8 cellular contexts compared by ENCODE assay signal in genomic region chr18:49459404-49460171, GRCh38. TPM values are rescaled to one million over a fixed set of nuclear protein-coding genes. Genes with fewer than 3 reads are reported as not detected.
A peak's percentile ranks its signal among the peaks of the same experiment; 100 is the strongest.
DNase-seq lines count a peak whose midpoint lies in the region; ATAC-seq, FAIRE-seq and TF ChIP-seq lines count a peak whose summit lies in the region.

No MANE protein-coding gene starts in this region.

- H3K9me1 ChIP-seq in IMR-90 (ENCODE audit: insufficient read depth, low read length), result peaks cover 5% of the 10 kb centered on the region; the same call in 1 of the 2 replicates

- in situ Hi-C loops in IMR-90 (cut with MboI; ENCODE audit: low sequenced_read_pairs), result no loop called here

- H2BK20ac ChIP-seq in IMR-90 (ENCODE audit: low read depth, low read length), result no peak overlapping the region

- H3K18ac ChIP-seq in IMR-90 (ENCODE audit: low read depth, low read length), result no peak overlapping the region

- H3K9me3 ChIP-seq in A549 (no peaks in the 10 kb centered on the region), IMR-90 (ENCODE audit: control insufficient read depth, insufficient read depth, low read length) (no peaks in the 10 kb centered on the region), psoas muscle (no peaks in the 10 kb centered on the region)

- peak overlapping the region; percentile 90 to 93 for H3K4me3 Mint-ChIP-seq in activated T-cell treated with anti-CD3 and anti-CD28 coated beads, Interleukin-2, amount 50 U/mL, for 72 hours

- no peak overlapping the region for H3K56ac ChIP-seq in IMR-90 (ENCODE audit: extremely low read depth, insufficient read depth, low read length)

- H3K27me3 Mint-ChIP-seq in activated T-cell treated with anti-CD3 and anti-CD28 coated beads, Interleukin-2, amount 50 U/mL, for 72 hours (ENCODE audit: low read depth), result peaks cover 4% of the 10 kb centered on the region

- H3K14ac ChIP-seq in IMR-90 (replicated peaks; ENCODE audit: low read depth, low read length), result peak overlapping the region; percentile 83

- no peak overlapping the region for H4K5ac ChIP-seq in IMR-90 (ENCODE audit: low read depth, low read length)

- H3K36me3 ChIP-seq in IMR-90 (ENCODE audit: control insufficient read depth, insufficient read depth, low read length), result no peaks in the 10 kb centered on the region
- H3K36me3 ChIP-seq in psoas muscle (ENCODE audit: insufficient read depth in 1 of 2, low read depth in 1 of 2), result no peaks in the 10 kb centered on the region

- peaks cover 48% of the 10 kb centered on the region for H3K4me1 Mint-ChIP-seq in activated T-cell treated with anti-CD3 and anti-CD28 coated beads, Interleukin-2, amount 50 U/mL, for 72 hours (ENCODE audit: low read depth)

- H3K4me3 ChIP-seq in A549 (peak overlapping the region; percentile 97), IMR-90 (ENCODE audit: insufficient read depth, low read depth, low read length) (peak overlapping the region; percentile 86), psoas muscle (peak overlapping the region; percentile 98)

- H3K79me1 ChIP-seq in IMR-90 (ENCODE audit: low read depth in 1 of 2, low read length in 2 of 2), result peaks cover 29 to 50% of the 10 kb centered on the region in 2 experiments; a peak in 3 of 4 replicates

- TF ChIP-seq CTCF in A549 (IDR thresholded peaks at IDR 0.05) (no peak), IMR-90 (conservative IDR thresholded peaks at IDR 0.05; ENCODE audit: low read depth, low read length) (no peak), psoas muscle (IDR thresholded peaks at IDR 0.05) (no peak)

- H2AFZ ChIP-seq in IMR-90 (replicated peaks; ENCODE audit: low read length, poor library complexity), result peak overlapping the region; percentile 99

- ATAC-seq in A549, result peak; percentile 61 to 69; a peak in 5 of 6 replicates
- peak; percentile 8 for ATAC-seq in GM18520 (IDR thresholded peaks at IDR 0.05; ENCODE audit: unreplicated experiment)
- peak; percentile 56 for ATAC-seq in IMR-90 (ENCODE audit: low read depth)
- peak; percentile 45 to 53 for ATAC-seq in activated T-cell treated with anti-CD3 and anti-CD28 coated beads, Interleukin-2, amount 50 U/mL, for 72 hours (replicated peaks in 1 of 2)
- no peak for ATAC-seq in psoas muscle

- H3K23ac ChIP-seq in IMR-90 (ENCODE audit: low read depth, low read length), result peak overlapping the region; percentile 68; the same call in 1 of the 2 replicates

- H2AK9ac ChIP-seq in IMR-90 (replicated peaks; ENCODE audit: low read depth, low read length, poor library complexity), result peak overlapping the region; percentile 92

- no peak overlapping the region for H2BK15ac ChIP-seq in IMR-90 (ENCODE audit: low read depth, low read length)

- FAIRE-seq in A549 (lab: Jason Lieb, UNC) (no peak), frontal cortex (lab: Jason Lieb, UNC) (no peak)

- WGBS in A549 (ENCODE audit: missing lambda C conversion rate), result 31% methylated on average over 15 of the region's 16 CpGs
- 53% methylated on average over 5 of the region's 16 CpGs; no CpG with 5 or more reads in 1 of the 2 experiments for WGBS in IMR-90 (ENCODE audit: extremely low coverage in 2 of 2, insufficient read length in 1 of 2), 2 experiments
- WGBS in psoas muscle, 3 donors, result 19 to 21% (median 20%) methylated on average over 16 of the region's 16 CpGs

- H3K36me3 Mint-ChIP-seq in activated T-cell treated with anti-CD3 and anti-CD28 coated beads, Interleukin-2, amount 50 U/mL, for 72 hours (ENCODE audit: insufficient read depth in 2 of 2), result peaks cover 2 to 3% of the 10 kb centered on the region in 2 donors

- peaks cover 3% of the 10 kb centered on the region; the same call in 1 of the 2 replicates for H4K20me1 ChIP-seq in IMR-90 (ENCODE audit: insufficient read depth, low read length)

- TF ChIP-seq POLR2A in A549 (IDR thresholded peaks at IDR 0.05; ENCODE audit: low read length), result no peak
- TF ChIP-seq POLR2A in IMR-90 (IDR thresholded peaks at IDR 0.05; ENCODE audit: low read depth, low read length), result no peak

- H3K4ac ChIP-seq in IMR-90 (ENCODE audit: low read depth, low read length), result peak overlapping the region; percentile 69

- no TSS peak for BruUV-seq in IMR-90 (replicated peaks; lab: Mats Ljungman, UMichigan)

- H3K4me1 ChIP-seq in A549, result peaks cover 11% of the 10 kb centered on the region; the same call in 2 of the 3 replicates
- H3K4me1 ChIP-seq in IMR-90 (ENCODE audit: control insufficient read depth, insufficient read depth, low read length), result peaks cover 3% of the 10 kb centered on the region
- H3K4me1 ChIP-seq in psoas muscle, result peaks cover 12% of the 10 kb centered on the region

- H3K9ac ChIP-seq in IMR-90 (ENCODE audit: low read depth, low read length), result peak overlapping the region; percentile 70

- peak overlapping the region; percentile 84 to 94 for H3K27ac ChIP-seq in A549
- H3K27ac ChIP-seq in IMR-90 (ENCODE audit: insufficient read depth, low read length), result peak overlapping the region; percentile 59; the same call in 1 of the 2 replicates
- H3K27ac ChIP-seq in psoas muscle, result peak overlapping the region; percentile 93

- H3K4me2 ChIP-seq in A549 (peak overlapping the region; percentile 86), IMR-90 (ENCODE audit: low read depth, low read length) (peak overlapping the region; percentile 95)

- no peaks in the 10 kb centered on the region for H3K27me3 ChIP-seq in IMR-90 (ENCODE audit: control insufficient read depth, insufficient read depth, low read length)
- H3K27me3 ChIP-seq in psoas muscle (ENCODE audit: insufficient read depth in 3 of 3, low read length in 2 of 3), result no peaks in the 10 kb centered on the region

- peak overlapping the region; percentile 72 for H3K27ac Mint-ChIP-seq in activated T-cell treated with anti-CD3 and anti-CD28 coated beads, Interleukin-2, amount 50 U/mL, for 72 hours

- no peak overlapping the region for H4K91ac ChIP-seq in IMR-90 (ENCODE audit: insufficient read depth, low read depth, low read length)

- peak overlapping the region; percentile 71; the same call in 1 of the 2 replicates for H2AK5ac ChIP-seq in IMR-90 (ENCODE audit: low read depth, low read length)

- DNase-seq in A549 (ENCODE audit: low read depth in 1 of 2, low spot score in 1 of 2), result peak in 1 of 2 experiments; percentile 26
- peak; percentile 12 for DNase-seq in IMR-90
- DNase-seq in activated T-cell treated with anti-CD3 and anti-CD28 coated beads, Interleukin-2, amount 50 U/mL, for 72 hours, result peak; percentile 15 to 54
- DNase-seq in glomerular visceral epithelial cell (ENCODE audit: extremely low spot score), result peak; percentile 12
- no peak for DNase-seq in psoas muscle
- DNase-seq in frontal cortex (ENCODE audit: low spot score in 2 of 2), result no peak
- no peak for DNase-seq in inferior parietal cortex (ENCODE audit: extremely low spot score)

- no peak overlapping the region for H2BK5ac ChIP-seq in IMR-90 (ENCODE audit: low read depth, low read length, poor library complexity, severe bottlenecking)

- H3K9me3 Mint-ChIP-seq in activated T-cell treated with anti-CD3 and anti-CD28 coated beads, Interleukin-2, amount 50 U/mL, for 72 hours, result no peaks in the 10 kb centered on the region

- POLR2A ChIA-PET in A549 (lab: Yijun Ruan, JAX) (interaction anchor here (0.6 kb wide), 1 partner anchor 32 kb away, joined by 4 read pairs; no protein-coding TSS in a partner anchor), IMR-90 (lab: Charles Lee; ENCODE audit: unreplicated experiment) (interaction anchor here (0.6 kb wide), 2 partner anchors 20 to 508 kb away, joined by 3 to 7 read pairs; no protein-coding TSS in a partner anchor)

- intact Hi-C loops in IMR-90 (cut with micrococcal nuclease) (no loop called here), psoas muscle (cut with DNase I) (loop anchor here in 1 of 2 donors (10.0 kb wide), 1 partner anchor 785 kb away; no protein-coding TSS in a partner anchor)

- TF ChIP-seq EP300 in A549 (IDR thresholded peaks at IDR 0.05), result no peak

- no peak overlapping the region for H2BK120ac ChIP-seq in IMR-90 (ENCODE audit: low read depth, low read length)

- TF ChIP-seq RAD21 in A549 (conservative IDR thresholded peaks at IDR 0.05 in 1 of 2, IDR thresholded peaks at IDR 0.05 in 1 of 2), result no peak
- no peak for TF ChIP-seq RAD21 in IMR-90 (IDR thresholded peaks at IDR 0.05; ENCODE audit: low read length)

- CTCF ChIA-PET in A549 (lab: Yijun Ruan, JAX) (interaction anchor here (0.6 to 1.6 kb wide), 4 partner anchors 10 to 680 kb away, joined by 3 to 4 read pairs (median 4); no protein-coding TSS in a partner anchor), IMR-90 (lab: Yijun Ruan, JAX) (no interaction called here)

- H4K8ac ChIP-seq in IMR-90 (ENCODE audit: low read depth in 2 of 2, low read length in 2 of 2), result peak overlapping the region; percentile 24 to 80; a peak in 2 of 4 replicates

- dilution Hi-C loops in IMR-90 (cut with HindIII; ENCODE audit: low sequenced_read_pairs, unreplicated experiment), result no loop called here

RNA-seq across cellular contexts. Expression of gene DYM, which starts 0.9 kb away (rescaled TPM):
- polyA plus RNA-seq in A549 (2011; rRNA removed) (47.5 and 52.2 TPM in 2 replicates), A549 (2017; fragmentation: RNase III; extraction: RNeasy Plus Mini Kit Qiagen cat#74134 plus additional on column Dnase treatment) (9.6 to 11.7 TPM (median 10.6 TPM) in 3 replicates), IMR-90 (2012; rRNA removed) (12.9 and 13.0 TPM in 2 replicates), psoas muscle (10 to 100 TPM; 24.1 to 71.0 (median 28.9) TPM)
- 6.6 and 8.5 TPM in 2 replicates for polyA plus RNA-seq in A549 (2012; cell fraction: cytosol; rRNA removed)
- 4.8 and 7.0 TPM in 2 replicates for polyA plus RNA-seq in A549 (2012; cell fraction: nucleus; rRNA removed)
- 60.9 and 71.5 TPM in 2 replicates for polyA minus RNA-seq in A549 (2011; rRNA and poly(A)+ RNA removed)
- total RNA-seq in IMR-90 (2012; rRNA removed) (19.4 and 25.3 TPM in 2 replicates), psoas muscle (10 to 100 TPM; 59.6 to 79.2 (median 75.1) TPM), frontal cortex (141 TPM)
- 8.4 and 14.2 TPM in 2 replicates for polyA plus RNA-seq in IMR-90 (2012; cell fraction: cytosol; rRNA removed)
- 6.4 and 11.3 TPM in 2 replicates for polyA plus RNA-seq in IMR-90 (2012; cell fraction: nucleus; rRNA removed; ENCODE audit: low replicate concordance)
- 10 to 100 TPM; 74.9 to 91.6 TPM for total RNA-seq in activated T-cell treated with anti-CD3 and anti-CD28 coated beads, Interleukin-2, amount 50 U/mL, for 72 hours

RNA-seq across cellular contexts. Expression of gene C18orf32, which starts 27.4 kb away (rescaled TPM):
- polyA plus RNA-seq in A549 (2011; rRNA removed) (35.3 and 59.1 TPM in 2 replicates), A549 (2017; fragmentation: RNase III; extraction: RNeasy Plus Mini Kit Qiagen cat#74134 plus additional on column Dnase treatment) (12.7 to 14.5 TPM (median 13.1 TPM) in 3 replicates), IMR-90 (2012; rRNA removed) (20.8 and 21.4 TPM in 2 replicates), psoas muscle (10 to 100 TPM; 42.9 to 75.9 (median 64.3) TPM)
- polyA plus RNA-seq in A549 (2012; cell fraction: cytosol; rRNA removed), result 12.5 and 14.0 TPM in 2 replicates
- polyA plus RNA-seq in A549 (2012; cell fraction: nucleus; rRNA removed), result 3.8 and 5.1 TPM in 2 replicates
- 2.4 and 2.8 TPM in 2 replicates for polyA minus RNA-seq in A549 (2011; rRNA and poly(A)+ RNA removed)
- total RNA-seq in IMR-90 (2012; rRNA removed) (3.6 and 4.7 TPM in 2 replicates), psoas muscle (10 to 100 TPM; 25.7 to 39.6 (median 27.4) TPM), frontal cortex (65.2 TPM)
- polyA plus RNA-seq in IMR-90 (2012; cell fraction: cytosol; rRNA removed), result 7.5 and 11.1 TPM in 2 replicates
- 2.3 and 4.4 TPM in 2 replicates for polyA plus RNA-seq in IMR-90 (2012; cell fraction: nucleus; rRNA removed; ENCODE audit: low replicate concordance)
- total RNA-seq in activated T-cell treated with anti-CD3 and anti-CD28 coated beads, Interleukin-2, amount 50 U/mL, for 72 hours, result 10 to 100 TPM; 28.7 to 36.2 TPM

RNA-seq across cellular contexts. Expression of gene RPL17, which starts 32.7 kb away (rescaled TPM):
- polyA plus RNA-seq in A549 (2011; rRNA removed) (2,609 and 3,410 TPM in 2 replicates), A549 (2017; fragmentation: RNase III; extraction: RNeasy Plus Mini Kit Qiagen cat#74134 plus additional on column Dnase treatment) (2,202 to 2,477 TPM (median 2,230 TPM) in 3 replicates), IMR-90 (2012; rRNA removed) (3,672 and 3,759 TPM in 2 replicates), psoas muscle (1,000 to 10,000 TPM; 1,219 to 2,835 (median 1,252) TPM)
- polyA plus RNA-seq in A549 (2012; cell fraction: cytosol; rRNA removed), result 2,174 and 2,488 TPM in 2 replicates
- polyA plus RNA-seq in A549 (2012; cell fraction: nucleus; rRNA removed), result 515 and 883 TPM in 2 replicates
- polyA minus RNA-seq in A549 (2011; rRNA and poly(A)+ RNA removed), result 448 and 454 TPM in 2 replicates
- total RNA-seq in IMR-90 (2012; rRNA removed) (3,967 and 4,184 TPM in 2 replicates), psoas muscle (100 to 1,000 TPM; 568 to 785 (median 731) TPM), frontal cortex (1,401 TPM)
- polyA plus RNA-seq in IMR-90 (2012; cell fraction: cytosol; rRNA removed), result 1,565 and 6,932 TPM in 2 replicates
- polyA plus RNA-seq in IMR-90 (2012; cell fraction: nucleus; rRNA removed; ENCODE audit: low replicate concordance), result 267 and 2,017 TPM in 2 replicates
- 1,000 to 10,000 TPM; 1,686 to 1,835 TPM for total RNA-seq in activated T-cell treated with anti-CD3 and anti-CD28 coated beads, Interleukin-2, amount 50 U/mL, for 72 hours

Comparison
In these comparisons a context has a peak if more than half of its experiments do, and no peak if none do; other contexts are left out.
1. ATAC-seq: peak in A549 (2 of 2), GM18520 (single experiment), IMR-90 (single experiment) and activated T-cell treated with anti-CD3 and anti-CD28 coated beads, Interleukin-2, amount 50 U/mL, for 72 hours (2 of 2); none in psoas muscle (0 of 4).
2. DNase-seq: peak in IMR-90 (single experiment), activated T-cell treated with anti-CD3 and anti-CD28 coated beads, Interleukin-2, amount 50 U/mL, for 72 hours (2 of 2) and glomerular visceral epithelial cell (single experiment); none in psoas muscle (0 of 2), frontal cortex (0 of 2) and inferior parietal cortex (single experiment).
3. Peak in every context shown above with its lines, with median percentiles within 50 percentile points of each other: H3K27ac ChIP-seq and H3K4me3 ChIP-seq.